35 cellular contexts compared by ENCODE assay signal in the genomic region with DNA sequence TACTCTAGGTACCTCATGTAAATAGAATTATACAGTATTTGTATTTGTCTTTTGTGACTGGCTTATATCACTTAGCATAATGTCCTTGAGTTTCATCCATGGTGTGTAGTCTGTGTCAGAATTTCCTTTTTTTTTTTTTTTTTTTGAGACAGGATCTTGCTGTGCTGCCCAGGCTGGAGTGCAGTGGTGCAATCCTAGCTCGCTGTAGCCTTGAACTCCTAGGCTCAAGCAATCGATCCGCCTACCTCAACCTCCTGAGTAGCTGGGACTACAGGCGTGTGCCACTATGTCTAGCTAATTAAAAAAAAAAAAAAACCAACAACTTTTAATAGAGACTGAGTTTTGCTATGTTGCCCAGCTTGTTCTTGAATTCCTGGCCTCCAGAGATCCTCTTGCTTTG.
DNase-seq lines count a peak whose midpoint lies in the region; ATAC-seq, FAIRE-seq and TF ChIP-seq lines count a peak whose summit lies in the region.
"Had no signal": no experiment of that assay in that cellular context is flagged by ENCODE, and none has a peak within 500 bp of the region (broad histone marks: within the 10 kb centered on the region; RNA-seq: fewer than 3 reads in every experiment).

No MANE protein-coding gene starts in this region.

- H3K27ac ChIP-seq in HepG2 (ENCODE audit: extremely low read length, insufficient read depth, low read length) (no peak overlapping the region), right lobe of liver (no peak overlapping the region), K562 (ENCODE audit: extremely low read depth, low read depth, low read length) (no peak overlapping the region), upper lobe of right lung (no peak overlapping the region)
- H3K27ac ChIP-seq: 22Rv1; A549; BLaER1; BLaER1 treated with 17β-estradiol and CSF1 and Interleukin-3, amounts not matched to agents 10 nM and 100 nM; C4-2B had no signal

- no peak for TF ChIP-seq POLR2A in HepG2 (IDR thresholded peaks at IDR 0.05; ENCODE audit: insufficient read depth in 1 of 2, low read depth in 2 of 2, low read length in 2 of 2)
- no peak for TF ChIP-seq POLR2A in right lobe of liver (IDR thresholded peaks at IDR 0.05)
- TF ChIP-seq POLR2A in K562 (conservative IDR thresholded peaks at IDR 0.05), result no peak

- peaks cover 1 to 6% of the 10 kb centered on the region in 2 experiments; a peak in 2 of 5 replicates for H3K27me3 ChIP-seq in HepG2 (ENCODE audit: control insufficient read depth in 1 of 2, insufficient read depth in 2 of 2, low read length in 2 of 2)
- H3K27me3 ChIP-seq in right lobe of liver, result no peaks in the 10 kb centered on the region
- peaks cover 28 to 65% of the 10 kb centered on the region in 2 experiments for H3K27me3 ChIP-seq in K562 (ENCODE audit: control insufficient read depth in 2 of 2, insufficient read depth in 2 of 2, low read length in 2 of 2)
- H3K27me3 ChIP-seq in upper lobe of right lung, result no peaks in the 10 kb centered on the region
- H3K27me3 ChIP-seq: BE2C; BLaER1; BLaER1 treated with 17β-estradiol and CSF1 and Interleukin-3, amounts not matched to agents 10 nM and 100 nM had no signal

- no peak overlapping the region for H3K4me2 ChIP-seq in HepG2 (ENCODE audit: low read depth, low read length)
- H3K4me2 ChIP-seq in K562 (ENCODE audit: insufficient read depth, low read length), result no peak overlapping the region
- H3K4me2 ChIP-seq: A549; BLaER1; BLaER1 treated with 17β-estradiol and CSF1 and Interleukin-3, amounts not matched to agents 10 nM and 100 nM had no signal

- H3K36me3 ChIP-seq in HepG2 (replicated peaks in 1 of 2; ENCODE audit: control insufficient read depth in 1 of 2, insufficient read depth in 2 of 2, low read length in 2 of 2), result no peaks in the 10 kb centered on the region
- H3K36me3 ChIP-seq in right lobe of liver, result no peaks in the 10 kb centered on the region
- H3K36me3 ChIP-seq in K562 (ENCODE audit: control insufficient read depth, insufficient read depth, low read length), result no peaks in the 10 kb centered on the region
- H3K36me3 ChIP-seq in upper lobe of right lung, result no peaks in the 10 kb centered on the region
- H3K36me3 ChIP-seq: BE2C; BLaER1; BLaER1 treated with 17β-estradiol and CSF1 and Interleukin-3, amounts not matched to agents 10 nM and 100 nM had no signal

- H2AFZ ChIP-seq in HepG2 (ENCODE audit: low read length) (no peak overlapping the region), K562 (ENCODE audit: low read depth, low read length) (no peak overlapping the region)

- no peak for TF ChIP-seq CTCF in HepG2 (CRISPR knock-in tag; IDR thresholded peaks at IDR 0.05)
- TF ChIP-seq CTCF in right lobe of liver (IDR thresholded peaks at IDR 0.05), result no peak
- no peak for TF ChIP-seq CTCF in WTC11 (IDR thresholded peaks at IDR 0.05)
- TF ChIP-seq CTCF in K562 (IDR thresholded peaks at IDR 0.05 in 2 of 3, conservative IDR thresholded peaks at IDR 0.05 in 1 of 3; ENCODE audit: insufficient read depth in 2 of 3, low read depth in 1 of 3, low read length in 3 of 3), result no peak
- TF ChIP-seq CTCF in upper lobe of right lung (IDR thresholded peaks at IDR 0.05), result no peak

- no peaks in the 10 kb centered on the region for H3K36me3 Mint-ChIP-seq in WTC11
- H3K36me3 Mint-ChIP-seq: CD14-positive monocyte; CD4-positive, alpha-beta memory T cell; CD4-positive, CD25-positive, alpha-beta regulatory T cell; CD8-positive, alpha-beta memory T cell; CD8-positive, alpha-beta T cell had no signal

- no peak overlapping the region for H3K4me3 ChIP-seq in HepG2 (replicated peaks in 1 of 3; ENCODE audit: insufficient read depth in 1 of 3, low read depth in 2 of 3, low read length in 3 of 3)
- no peak overlapping the region for H3K4me3 ChIP-seq in right lobe of liver
- H3K4me3 ChIP-seq in K562, result no peak overlapping the region
- H3K4me3 ChIP-seq in upper lobe of right lung, result no peak overlapping the region
- H3K4me3 ChIP-seq: A549; BLaER1; BLaER1 treated with 17β-estradiol and CSF1 and Interleukin-3, amounts not matched to agents 10 nM and 100 nM had no signal

- in situ Hi-C loops in HepG2 (cut with HindIII; ENCODE audit: extremely low pct_ligation_motif_present, low pct_unique_long_range_greater_than_20kb), result no loop called here
- in situ Hi-C loops in K562 (cut with MboI), result no loop called here

- H3K4me1 Mint-ChIP-seq in WTC11, result peaks cover 35% of the 10 kb centered on the region
- H3K4me1 Mint-ChIP-seq: B cell; CD14-positive monocyte; CD4-positive, alpha-beta memory T cell; CD4-positive, CD25-positive, alpha-beta regulatory T cell; CD8-positive, alpha-beta memory T cell had no signal

- H4K20me1 ChIP-seq in HepG2 (ENCODE audit: insufficient read depth, low read length), result no peaks in the 10 kb centered on the region
- H4K20me1 ChIP-seq in K562 (replicated peaks; ENCODE audit: control insufficient read depth, insufficient read depth, low read length), result no peaks in the 10 kb centered on the region
- H4K20me1 ChIP-seq: BLaER1; BLaER1 treated with 17β-estradiol and CSF1 and Interleukin-3, amounts not matched to agents 10 nM and 100 nM had no signal

- DNase-seq in HepG2 (ENCODE audit: low spot score), result no peak
- no peak for DNase-seq in right lobe of liver
- DNase-seq in WTC11 (ENCODE audit: low spot score), result no peak
- no peak for DNase-seq in K562 (ENCODE audit: extremely low read depth in 1 of 4, low spot score in 3 of 4)
- no peak for DNase-seq in upper lobe of right lung
- DNase-seq: 8988T; ACHN; AML-193; BE2C; C1 segment of cervical spinal cord; Caco-2; Calu3; CD4-positive, alpha-beta memory T cell; CD4-positive, alpha-beta T cell; CD4-positive, CD25-positive, alpha-beta regulatory T cell; CD8-positive, alpha-beta memory T cell; CD8-positive, alpha-beta T cell; COR-L47; DMS 273 treated with DMSO at 0.1 percent for 48 hours; DMS153; DMS53; DMS79; DMS79 treated with DMSO at 0.1 percent for 48 hours; DND-41; EL had no signal

- H3K9ac ChIP-seq in HepG2 (ENCODE audit: insufficient read depth, low read depth, low read length) (no peak overlapping the region), K562 (ENCODE audit: insufficient read depth in 1 of 2, low read depth in 2 of 2, low read length in 2 of 2) (no peak overlapping the region)
- H3K9ac ChIP-seq: BLaER1; BLaER1 treated with 17β-estradiol and CSF1 and Interleukin-3, amounts not matched to agents 10 nM and 100 nM had no signal

- WGBS in HepG2 (ENCODE audit: low lambda C conversion rate), result 34% methylated on average over 4 of the region's 4 CpGs
- WGBS in right lobe of liver (ENCODE audit: insufficient coverage, low coverage, low lambda C conversion rate, missing lambda C conversion rate), result 74% methylated on average over 4 of the region's 4 CpGs
- 0% methylated on average over 4 of the region's 4 CpGs for WGBS in K562 (ENCODE audit: insufficient coverage, low coverage, missing lambda C conversion rate)

- TF ChIP-seq RAD21 in HepG2 (CRISPR knock-in tag; IDR thresholded peaks at IDR 0.05) (no peak), K562 (CRISPR knock-in tag; conservative IDR thresholded peaks at IDR 0.05 in 1 of 2, IDR thresholded peaks at IDR 0.05 in 1 of 2) (no peak)

- H3K4me3 Mint-ChIP-seq in WTC11, result no peak overlapping the region
- H3K4me3 Mint-ChIP-seq: B cell; CD14-positive monocyte; CD4-positive, alpha-beta T cell; CD4-positive, CD25-positive, alpha-beta regulatory T cell; CD8-positive, alpha-beta memory T cell; CD8-positive, alpha-beta T cell had no signal

- BruUV-seq in HepG2 (replicated peaks; lab: Mats Ljungman, UMichigan) (no TSS peak), K562 (replicated peaks; lab: Mats Ljungman, UMichigan) (no TSS peak)

- H3K27ac Mint-ChIP-seq in WTC11, result no peak overlapping the region
- H3K27ac Mint-ChIP-seq: B cell; CD14-positive monocyte; CD4-positive, alpha-beta memory T cell; CD4-positive, alpha-beta T cell; CD4-positive, CD25-positive, alpha-beta regulatory T cell; CD8-positive, alpha-beta memory T cell; CD8-positive, alpha-beta T cell had no signal

- H3K27me3 Mint-ChIP-seq in WTC11 (ENCODE audit: low read depth), result peaks cover 13% of the 10 kb centered on the region

- no peaks in the 10 kb centered on the region for H3K9me1 ChIP-seq in K562 (ENCODE audit: control insufficient read depth, insufficient read depth, low read length)

- ATAC-seq in HepG2, result no peak
- ATAC-seq in right lobe of liver, result no peak
- ATAC-seq in WTC11, result no peak
- ATAC-seq in K562, result no peak
- no peak for ATAC-seq in HG02885 (IDR thresholded peaks at IDR 0.05; ENCODE audit: poor library complexity, unreplicated experiment)
- no peak for ATAC-seq in upper lobe of right lung
- ATAC-seq: A549; CD8-positive, alpha-beta T cell had no signal

- H3K9me3 Mint-ChIP-seq in WTC11, result no peaks in the 10 kb centered on the region
- H3K9me3 Mint-ChIP-seq: CD14-positive monocyte; CD4-positive, alpha-beta memory T cell; CD4-positive, alpha-beta T cell; CD4-positive, CD25-positive, alpha-beta regulatory T cell; CD8-positive, alpha-beta memory T cell; CD8-positive, alpha-beta T cell had no signal

- intact Hi-C loops in HepG2 (cut with micrococcal nuclease; ENCODE audit: unreplicated experiment), result no loop called here
- intact Hi-C loops in right lobe of liver (cut with DNase I), result no loop called here
- intact Hi-C loops in K562 (cut with micrococcal nuclease), result no loop called here
- intact Hi-C loops in upper lobe of right lung (cut with DNase I), result no loop called here

- FAIRE-seq in HepG2 (lab: Jason Lieb, UNC) (no peak), K562 (lab: Jason Lieb, UNC) (no peak)
- FAIRE-seq: A204.1, A549, D721Med had no signal

- no peaks in the 10 kb centered on the region for H3K9me3 ChIP-seq in HepG2 (ENCODE audit: low read length)
- H3K9me3 ChIP-seq in right lobe of liver, result no peaks in the 10 kb centered on the region
- no peaks in the 10 kb centered on the region; the same call in 1 of the 2 replicates for H3K9me3 ChIP-seq in K562 (replicated peaks; ENCODE audit: control insufficient read depth, insufficient read depth, low read depth, low read length)
- H3K9me3 ChIP-seq in upper lobe of right lung, result no peaks in the 10 kb centered on the region
- H3K9me3 ChIP-seq: A549; BE2C; BLaER1; BLaER1 treated with 17β-estradiol and CSF1 and Interleukin-3, amounts not matched to agents 10 nM and 100 nM; Caco-2 had no signal

- no peaks in the 10 kb centered on the region for H3K79me2 ChIP-seq in HepG2 (ENCODE audit: insufficient read depth, low read length)
- H3K79me2 ChIP-seq in K562 (ENCODE audit: control insufficient read depth, insufficient read depth, low read length), result no peaks in the 10 kb centered on the region

- TF ChIP-seq EP300 in HepG2 (IDR thresholded peaks at IDR 0.05; ENCODE audit: low read depth in 2 of 2, low read length in 2 of 2) (no peak), HepG2 (CRISPR knock-in tag; IDR thresholded peaks at IDR 0.05; ENCODE audit: borderline replicate concordance) (no peak), K562 (IDR thresholded peaks at IDR 0.05; ENCODE audit: low read length) (no peak)

- H3K4me1 ChIP-seq in HepG2 (ENCODE audit: insufficient read depth, low read length) (no peaks in the 10 kb centered on the region), right lobe of liver (no peaks in the 10 kb centered on the region), K562 (replicated peaks in 1 of 2; ENCODE audit: control insufficient read depth in 2 of 2, insufficient read depth in 2 of 2, low read length in 2 of 2) (no peaks in the 10 kb centered on the region), upper lobe of right lung (peaks cover 4% of the 10 kb centered on the region)
- H3K4me1 ChIP-seq: BE2C, BLaER1 had no signal

- POLR2A ChIA-PET in HepG2 (lab: Yijun Ruan, JAX) (no interaction called here), WTC11 (lab: Charles Lee) (no interaction called here), K562 (lab: Yijun Ruan, JAX) (interaction anchor here (0.5 to 0.6 kb wide), 2 partner anchors 8 to 754 kb away, joined by 3 read pairs; no protein-coding TSS in a partner anchor)

- CTCF ChIA-PET in HepG2 (lab: Yijun Ruan, JAX; ENCODE audit: low intra/inter-chr PET ratio, low total read pairs), result no interaction called here
- CTCF ChIA-PET in WTC11 (lab: Charles Lee), result interaction anchor here (0.6 kb wide), 2 partner anchors 99 to 134 kb away, joined by 3 read pairs; no protein-coding TSS in a partner anchor
- CTCF ChIA-PET in K562 (lab: Yijun Ruan, JAX; ENCODE audit: low intra/inter-chr PET ratio), result no interaction called here
